Comparison of ENCODE assay signal across 8 cellular contexts in the genomic region with DNA sequence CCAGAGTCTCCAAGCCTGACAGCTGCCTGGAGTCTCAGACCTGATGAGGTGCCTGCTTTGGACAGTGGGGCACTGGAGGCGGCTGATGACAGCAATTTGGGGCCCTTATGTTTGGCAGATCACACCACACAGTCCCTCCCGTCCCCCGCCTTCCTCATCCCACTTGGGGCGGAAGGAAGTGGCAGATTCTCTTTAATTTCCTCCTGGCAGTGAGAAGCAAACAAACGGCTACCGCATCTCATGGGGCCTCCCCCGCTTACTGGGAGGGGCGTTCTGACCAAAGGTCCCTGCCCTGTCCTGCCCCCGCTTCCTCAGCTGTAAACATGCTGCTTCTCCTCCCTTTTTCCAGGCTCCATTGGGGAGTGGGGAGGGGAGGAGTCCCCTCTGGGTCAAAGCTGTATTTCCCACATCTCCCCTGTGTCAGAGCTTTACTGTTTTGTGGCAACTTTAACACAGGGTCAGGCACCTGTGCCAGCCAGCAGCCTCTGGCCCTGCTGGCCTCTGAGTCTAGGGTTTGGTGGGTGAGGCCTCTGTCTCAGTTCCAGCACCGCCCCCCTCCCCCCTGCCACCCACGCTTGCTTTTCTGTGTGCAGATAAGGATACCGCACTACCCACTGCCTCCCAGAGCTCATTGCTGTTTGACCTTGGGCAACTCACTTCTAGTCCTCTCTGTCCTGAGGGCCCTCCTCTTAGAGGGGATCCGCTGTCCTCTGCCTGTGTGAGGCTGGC. TPM values are rescaled to one million over a fixed set of nuclear protein-coding genes. Genes with fewer than 3 reads are reported as not detected.
A peak's percentile ranks its signal among the peaks of the same experiment; 100 is the strongest.
DNase-seq lines count a peak whose midpoint lies in the region; ATAC-seq and TF ChIP-seq lines count a peak whose summit lies in the region.

No MANE protein-coding gene starts in this region.

- DNase-seq in NB4 (ENCODE audit: low read depth) (peak; percentile 99), cardiac septum (ENCODE audit: low spot score) (peak; percentile 89), HCEC 1CT (no peak)
- peak; percentile 61 for DNase-seq in activated T-cell treated with anti-CD3 and anti-CD28 coated beads, Interleukin-2, amount 50 U/mL, for 1 hour
- peak; percentile 47 to 48 for DNase-seq in stimulated activated CD4-positive, alpha-beta T cell treated with anti-CD3 and anti-CD28 coated beads, Interleukin-15, amount 100 ng/mL, for 1 hour (ENCODE audit: low read depth in 1 of 2, low spot score in 1 of 2)

- intact Hi-C loops in cardiac septum (cut with DNase I): no loop called here

- ATAC-seq in GM19397 (IDR thresholded peaks at IDR 0.05; ENCODE audit: unreplicated experiment) (no peak), HG03097 (IDR thresholded peaks at IDR 0.05; ENCODE audit: low FRiP score, unreplicated experiment) (no peak), GM21526 (IDR thresholded peaks at IDR 0.05; ENCODE audit: low FRiP score, unreplicated experiment) (no peak)

- peak overlapping the region; percentile 21 for H3K4me3 ChIP-seq in NB4 (ENCODE audit: low read depth, low read length)

- no peak for TF ChIP-seq CTCF in NB4 (IDR thresholded peaks at IDR 0.05; ENCODE audit: low read depth, low read length)

- TF ChIP-seq POLR2A in NB4 (IDR thresholded peaks at IDR 0.05; ENCODE audit: extremely low read depth, insufficient read length): peak; percentile 14

RNA-seq across cellular contexts. Expression of a gene that starts 5.4 kb away (rescaled TPM):
- total RNA-seq in cardiac septum: 22.9 TPM

RNA-seq across cellular contexts. Expression of a gene that starts 56.7 kb away (rescaled TPM):
- total RNA-seq in cardiac septum: 6.4 TPM

RNA-seq across cellular contexts. Expression of a gene that starts 56.7 kb away (rescaled TPM):
- total RNA-seq in cardiac septum: 8.6 TPM
